ENCODE assay signal across 24 cellular contexts in the genomic region with DNA sequence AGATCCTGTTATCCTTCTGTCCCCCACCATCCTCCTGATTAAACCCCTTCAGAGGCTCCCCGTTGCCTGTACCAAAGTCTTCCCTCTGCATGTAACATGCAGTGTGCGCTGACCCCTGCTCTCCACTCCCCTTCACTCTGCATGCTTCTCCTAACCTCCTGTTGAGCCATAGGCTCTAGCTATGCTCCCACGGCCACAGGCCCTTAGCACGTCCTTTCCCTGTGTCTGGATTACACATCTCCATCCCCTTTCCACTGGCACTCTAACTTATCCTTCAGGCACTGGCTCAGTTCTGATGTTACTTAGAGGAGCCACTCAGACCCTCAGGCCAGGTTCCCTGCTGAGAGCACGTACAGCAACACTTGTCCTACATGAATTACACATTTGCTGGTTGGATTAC. TPM values are rescaled to one million over a fixed set of nuclear protein-coding genes. Genes with fewer than 3 reads are reported as not detected.
"Had no signal": no experiment of that assay in that cellular context is flagged by ENCODE, and none has a peak within 500 bp of the region (broad histone marks: within the 10 kb centered on the region; RNA-seq: fewer than 3 reads in every experiment).

No MANE protein-coding gene starts in this region.

- H3K27ac Mint-ChIP-seq: natural killer cell; stimulated activated memory B cell treated with anti-CD40 and anti-IgM and Interleukin-4, amounts not matched to agents 10 μg/mL and 1 μg/mL and 100 μg/mL, for 72 hours; stimulated activated naive CD8-positive, alpha-beta T cell treated with anti-CD3 and anti-CD28 coated beads, Interleukin-15, Interleukin-2, amounts not matched to agents 100 ng/mL and 50 ng/mL, for 24 hours had no signal

- H3K4me3 Mint-ChIP-seq: natural killer cell; stimulated activated memory B cell treated with anti-CD40 and anti-IgM and Interleukin-4, amounts not matched to agents 10 μg/mL and 1 μg/mL and 100 μg/mL, for 72 hours; stimulated activated naive CD8-positive, alpha-beta T cell treated with anti-CD3 and anti-CD28 coated beads, Interleukin-15, Interleukin-2, amounts not matched to agents 100 ng/mL and 50 ng/mL, for 24 hours had no signal

- DNase-seq: effector memory CD4-positive, alpha-beta T cell; gastrocnemius medialis; heart right ventricle; hypothalamus; mammary epithelial cell; mucosa of descending colon; natural killer cell; spleen; stimulated activated CD4-positive, alpha-beta T cell treated with anti-CD3 and anti-CD28 coated beads, Interleukin-15, amount 100 ng/mL, for 24 hours; stimulated activated CD4-positive, alpha-beta T cell treated with anti-CD3 and anti-CD28 coated beads, Interleukin-1b, Interleukin-23, amount 100 ng/mL, for 48 hours; stimulated activated CD4-positive, alpha-beta T cell treated with anti-CD3 and anti-CD28 coated beads, Interleukin-4, amount 100 ng/mL, for 24 hours; testis had no signal

- H3K4me1 Mint-ChIP-seq: stimulated activated memory B cell treated with anti-CD40 and anti-IgM and Interleukin-4, amounts not matched to agents 10 μg/mL and 1 μg/mL and 100 μg/mL, for 72 hours had no signal

- H3K27ac ChIP-seq: epithelial cell of prostate, esophagus muscularis mucosa, gastrocnemius medialis, heart right ventricle, spleen, testis, tibial nerve had no signal

- H3K36me3 Mint-ChIP-seq: natural killer cell; stimulated activated memory B cell treated with anti-CD40 and anti-IgM and Interleukin-4, amounts not matched to agents 10 μg/mL and 1 μg/mL and 100 μg/mL, for 72 hours had no signal

- ATAC-seq: gastrocnemius medialis; heart right ventricle; left lobe of liver; mucosa of descending colon; natural killer cell; sciatic nerve; stimulated activated memory B cell treated with anti-CD40 and anti-IgM and Interleukin-4, amounts not matched to agents 10 μg/mL and 1 μg/mL and 100 μg/mL, for 72 hours had no signal

- H3K9me3 Mint-ChIP-seq: natural killer cell; stimulated activated memory B cell treated with anti-CD40 and anti-IgM and Interleukin-4, amounts not matched to agents 10 μg/mL and 1 μg/mL and 100 μg/mL, for 72 hours; stimulated activated naive CD8-positive, alpha-beta T cell treated with anti-CD3 and anti-CD28 coated beads, Interleukin-15, Interleukin-2, amounts not matched to agents 100 ng/mL and 50 ng/mL, for 24 hours had no signal

- H3K27me3 ChIP-seq: gastrocnemius medialis, testis, tibial nerve had no signal

- H3K9me3 ChIP-seq: esophagus muscularis mucosa, gastrocnemius medialis, heart right ventricle, mucosa of descending colon, spleen, testis, tibial nerve had no signal

- H3K4me3 ChIP-seq: esophagus muscularis mucosa, gastrocnemius medialis, heart right ventricle, mucosa of descending colon, spleen, testis, tibial nerve had no signal

- H3K27me3 Mint-ChIP-seq: stimulated activated naive CD8-positive, alpha-beta T cell treated with anti-CD3 and anti-CD28 coated beads, Interleukin-15, Interleukin-2, amounts not matched to agents 100 ng/mL and 50 ng/mL, for 24 hours had no signal

- H3K4me1 ChIP-seq: esophagus muscularis mucosa, gastrocnemius medialis, spleen, testis, tibial nerve had no signal

- H3K36me3 ChIP-seq: esophagus muscularis mucosa, gastrocnemius medialis, heart right ventricle, spleen, tibial nerve had no signal

RNA-seq across cellular contexts. Expression of gene EDAR, which starts 29.4 kb away (rescaled TPM):
- total RNA-seq: esophagus muscularis mucosa, fibroblast of villous mesenchyme, gastrocnemius medialis, osteoblast, pulmonary artery endothelial cell, skeletal muscle tissue, subcutaneous adipose tissue had no signal
- polyA plus RNA-seq: heart right ventricle had no signal
